Comparison of ENCODE assay signal across 38 cellular contexts in genomic region chr1:52420713-52421112, GRCh38.
"Had no signal": no experiment of that assay in that cellular context is flagged by ENCODE, and none has a peak within 500 bp of the region (broad histone marks: within the 10 kb centered on the region; RNA-seq: fewer than 3 reads in every experiment).

No MANE protein-coding gene starts in this region.

- H3K9me3 ChIP-seq: body of pancreas, breast epithelium, Peyer's patch, SJSA1, SK-N-SH had no signal

- H3K9me3 Mint-ChIP-seq: activated B cell treated with CpG ODN at 0.5 μM for 24 hours; activated CD4-positive, alpha-beta memory T cell treated with anti-CD3 and anti-CD28 coated beads, Interleukin-2, amount 10 ng/mL, durations not matched to agents 7 days and 5 days; activated naive CD4-positive, alpha-beta T cell treated with anti-CD3 and anti-CD28 coated beads, Interleukin-2, amount 50 U/mL, for 24 hours; activated naive CD8-positive, alpha-beta T cell treated with anti-CD3 and anti-CD28 coated beads, Interleukin-2, amount 10 ng/mL, durations not matched to agents 7 days and 5 days; activated T-helper 2 cell treated with anti-CD3 and anti-CD28 coated beads, Interferon-gamma antibody, Interleukin-2, Interleukin-4, amounts not matched to agents 10 μg/mL and 5 μg/mL and 100 μg/mL, durations not matched to agents 14 hours and 24 hours and 36 hours had no signal

- H3K27me3 ChIP-seq: body of pancreas, breast epithelium, Peyer's patch, SJSA1 had no signal

- H3K27ac ChIP-seq: body of pancreas, breast epithelium, KMS-11, Peyer's patch, SJSA1, VCaP had no signal

- FAIRE-seq: astrocyte had no signal

- H3K27ac Mint-ChIP-seq: activated B cell treated with CpG ODN at 0.5 μM for 24 hours; activated CD4-positive, alpha-beta memory T cell treated with anti-CD3 and anti-CD28 coated beads, Interleukin-2, amount 10 ng/mL, durations not matched to agents 7 days and 5 days; activated CD8-positive, alpha-beta memory T cell treated with anti-CD3 and anti-CD28 coated beads, Interleukin-2, amount 10 ng/mL, durations not matched to agents 7 days and 5 days; activated naive CD4-positive, alpha-beta T cell treated with anti-CD3 and anti-CD28 coated beads, Interleukin-2, amount 50 U/mL, for 24 hours; activated naive CD8-positive, alpha-beta T cell treated with anti-CD3 and anti-CD28 coated beads, Interleukin-2, amount 10 ng/mL, durations not matched to agents 7 days and 5 days; activated T-helper 2 cell treated with anti-CD3 and anti-CD28 coated beads, Interferon-gamma antibody, Interleukin-2, Interleukin-4, amounts not matched to agents 10 μg/mL and 5 μg/mL and 100 μg/mL, durations not matched to agents 14 hours and 24 hours and 36 hours had no signal

- ATAC-seq: activated CD8-positive, alpha-beta memory T cell treated with anti-CD3 and anti-CD28 coated beads, Interleukin-2, amount 10 ng/mL, durations not matched to agents 7 days and 5 days; body of pancreas; PC-3 had no signal

- H3K4me3 Mint-ChIP-seq: activated B cell treated with CpG ODN at 0.5 μM for 24 hours; activated CD4-positive, alpha-beta memory T cell treated with anti-CD3 and anti-CD28 coated beads, Interleukin-2, amount 10 ng/mL, durations not matched to agents 7 days and 5 days; activated CD8-positive, alpha-beta memory T cell treated with anti-CD3 and anti-CD28 coated beads, Interleukin-2, amount 10 ng/mL, durations not matched to agents 7 days and 5 days; activated naive CD4-positive, alpha-beta T cell treated with anti-CD3 and anti-CD28 coated beads, Interleukin-2, amount 50 U/mL, for 24 hours; activated naive CD8-positive, alpha-beta T cell treated with anti-CD3 and anti-CD28 coated beads, Interleukin-2, amount 10 ng/mL, durations not matched to agents 7 days and 5 days had no signal

- DNase-seq: activated B cell treated with CpG ODN at 0.5 μM for 24 hours; activated CD4-positive, alpha-beta memory T cell treated with anti-CD3 and anti-CD28 coated beads, Interleukin-2, amount 10 ng/mL, durations not matched to agents 7 days and 5 days; activated CD4-positive, alpha-beta T cell treated with anti-CD3 and anti-CD28 coated beads for 1 hour; activated CD4-positive, alpha-beta T cell treated with anti-CD3 and anti-CD28 coated beads for 48 hours; activated CD8-positive, alpha-beta memory T cell treated with anti-CD3 and anti-CD28 coated beads for 24 hours; activated CD8-positive, alpha-beta memory T cell treated with anti-CD3 and anti-CD28 coated beads, Interleukin-2, amount 10 ng/mL, durations not matched to agents 7 days and 5 days; activated CD8-positive, alpha-beta memory T cell treated with anti-CD3 and anti-CD28 coated beads, Interleukin-2, amount 50 U/mL, for 48 hours; activated gamma-delta T cell; activated naive CD4-positive, alpha-beta T cell treated with Interleukin-2 at 50 U/mL for 16 hours; activated naive CD8-positive, alpha-beta T cell treated with anti-CD3 and anti-CD28 coated beads, Interleukin-2, amount 10 ng/mL, durations not matched to agents 7 days and 5 days; amygdala; body of pancreas; NCI-H1092 treated with DMSO at 0.1 percent for 48 hours; NCI-H1417; NCI-H146; NCI-H187; NCI-H2029 treated with DMSO at 0.1 percent for 48 hours; NCI-H2171 treated with DMSO at 0.1 percent for 48 hours; NCI-H2227 treated with DMSO at 0.1 percent for 48 hours; NCI-H446; NCI-H510A treated with DMSO at 0.1 percent for 48 hours; NCI-H526 treated with DMSO at 0.1 percent for 48 hours; NK-92 treated with Interleukin-12 subunit alpha and Interleukin-12 subunit beta, amount 100 ng/mL, for 24 hours; PC-3; Peyer's patch; RPMI8226; SHP77 treated with DMSO at 0.1 percent for 48 hours; SK-N-SH; T-helper 1 cell; T-helper 2 cell; T-helper 9 cell had no signal

- H3K4me1 ChIP-seq: body of pancreas, breast epithelium had no signal

- H3K27me3 Mint-ChIP-seq: activated B cell treated with CpG ODN at 0.5 μM for 24 hours; activated CD4-positive, alpha-beta memory T cell treated with anti-CD3 and anti-CD28 coated beads, Interleukin-2, amount 10 ng/mL, durations not matched to agents 7 days and 5 days; activated CD8-positive, alpha-beta memory T cell treated with anti-CD3 and anti-CD28 coated beads, Interleukin-2, amount 10 ng/mL, durations not matched to agents 7 days and 5 days; activated naive CD4-positive, alpha-beta T cell treated with anti-CD3 and anti-CD28 coated beads, Interleukin-2, amount 50 U/mL, for 24 hours; activated naive CD8-positive, alpha-beta T cell treated with anti-CD3 and anti-CD28 coated beads, Interleukin-2, amount 10 ng/mL, durations not matched to agents 7 days and 5 days had no signal

- H3K4me3 ChIP-seq: body of pancreas, breast epithelium, Peyer's patch, SJSA1 had no signal
